ENCODE assay signal across 15 cellular contexts in the genomic region with DNA sequence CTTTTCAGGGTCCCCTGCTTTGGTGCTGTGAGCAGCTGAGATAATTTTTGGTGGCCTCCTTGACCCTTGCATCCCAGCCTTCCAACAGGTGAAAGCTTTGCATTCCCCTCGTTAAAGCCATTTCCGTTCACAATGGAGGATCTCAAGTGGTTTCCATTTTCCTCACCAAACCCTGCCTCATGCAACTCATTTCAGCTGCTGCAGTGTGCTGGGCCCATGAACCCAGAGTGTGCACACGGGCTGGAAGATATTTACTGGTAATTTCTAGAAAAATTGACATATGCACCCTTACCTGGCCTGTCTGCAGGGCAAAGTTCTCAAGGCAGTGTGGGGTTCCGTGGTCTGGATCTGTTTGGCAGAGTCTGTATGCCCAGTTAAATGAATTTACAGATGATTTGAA.
DNase-seq lines count a peak whose midpoint lies in the region; TF ChIP-seq lines count a peak whose summit lies in the region.
"Had no signal": no experiment of that assay in that cellular context is flagged by ENCODE, and none has a peak within 500 bp of the region (broad histone marks: within the 10 kb centered on the region; RNA-seq: fewer than 3 reads in every experiment).

No MANE protein-coding gene starts in this region.

- intact Hi-C loops in esophagus muscularis mucosa (cut with DNase I) = no loop called here

- no peak for TF ChIP-seq POLR2A in esophagus muscularis mucosa (IDR thresholded peaks at IDR 0.05; ENCODE audit: low read depth)

- no peaks in the 10 kb centered on the region for H3K36me3 ChIP-seq in esophagus muscularis mucosa

- peaks cover 0 to 17% (median 15%) of the 10 kb centered on the region in 4 donors for H3K4me1 ChIP-seq in esophagus muscularis mucosa

- no peaks in the 10 kb centered on the region for H3K27me3 ChIP-seq in esophagus muscularis mucosa

- TF ChIP-seq EP300 in esophagus muscularis mucosa (IDR thresholded peaks at IDR 0.05) = no peak

- no peak overlapping the region for H3K4me3 ChIP-seq in esophagus muscularis mucosa
- H3K4me3 ChIP-seq in foreskin fibroblast (ENCODE audit: low read depth in 1 of 2, low read length in 2 of 2) = no peak overlapping the region

- WGBS in esophagus muscularis mucosa = 99% methylated on average over 4 of the region's 4 CpGs

- no peak for TF ChIP-seq CTCF in esophagus muscularis mucosa (IDR thresholded peaks at IDR 0.05)
- TF ChIP-seq CTCF in foreskin fibroblast (IDR thresholded peaks at IDR 0.05; ENCODE audit: low read depth, low read length) = no peak

- H3K27ac ChIP-seq in esophagus muscularis mucosa (replicated peaks in 1 of 4) = no peak overlapping the region

- DNase-seq in ecto neural progenitor cell (ENCODE audit: low spot score) = peak; percentile 5
- peak; percentile 72 for DNase-seq in esophagus muscularis mucosa (ENCODE audit: extremely low spot score)
- DNase-seq in mesenteric fat pad (ENCODE audit: low spot score) = peak; percentile 57
- DNase-seq in DMS 273 (lab: John Stamatoyannopoulos, UW; ENCODE audit: unreplicated experiment) = no peak
- DNase-seq in SKM-1 (lab: John Stamatoyannopoulos, UW; ENCODE audit: unreplicated experiment) = no peak
- no peak for DNase-seq in foreskin fibroblast
- DNase-seq: C1 segment of cervical spinal cord; Calu3; CD4-positive, alpha-beta memory T cell; COR-L47; DMS153; DND-41; GOT3; H7; HCEC 1CT had no signal

- H3K9me3 ChIP-seq in esophagus muscularis mucosa = no peaks in the 10 kb centered on the region

Comparison
In these comparisons a context has a peak if more than half of its experiments do, and no peak if none do; other contexts are left out.
1. DNase-seq: peak in ecto neural progenitor cell (single experiment), esophagus muscularis mucosa (single experiment) and mesenteric fat pad (single experiment); none in DMS 273 (single experiment), SKM-1 (single experiment) and foreskin fibroblast (0 of 2).